ENCODE assay signal across 6 cellular contexts in genomic region chr2:70000529-70000928, GRCh38. TPM values are rescaled to one million over a fixed set of nuclear protein-coding genes. Genes with fewer than 3 reads are reported as not detected.
DNase-seq lines count a peak whose midpoint lies in the region; ATAC-seq, FAIRE-seq and TF ChIP-seq lines count a peak whose summit lies in the region.
"Not testable (repeated sequence)": the region's sequence is repeated elsewhere in the genome, so short reads cannot be mapped to it uniquely, and the experiment has no call there.

No MANE protein-coding gene starts in this region.

- intact Hi-C loops in K562 (cut with micrococcal nuclease) = loop anchor here (5.0 kb wide), 1 partner anchor 142 kb away; no protein-coding TSS in a partner anchor
- intact Hi-C loops in sciatic nerve (cut with DNase I); stomach (cut with DNase I; ENCODE audit: low total_unique reads): not testable (repeated sequence)

- not testable (repeated sequence) for H3K79me2 ChIP-seq in GM23338 (replicated peaks; ENCODE audit: insufficient read depth); K562 (ENCODE audit: control insufficient read depth, insufficient read depth, low read length)

- H3K9ac ChIP-seq in K562 (ENCODE audit: insufficient read depth in 1 of 2, low read depth in 2 of 2, low read length in 2 of 2) = not testable (repeated sequence)

- H3K4me1 Mint-ChIP-seq in GM23338 = peaks cover 40% of the 10 kb centered on the region
- H3K4me1 Mint-ChIP-seq in activated CD8-positive, alpha-beta memory T cell treated with anti-CD3 and anti-CD28 coated beads, Interleukin-2, amount 10 ng/mL, durations not matched to agents 7 days and 5 days = peaks cover 34% of the 10 kb centered on the region

- POLR2A ChIA-PET in K562 (lab: Yijun Ruan, JAX) = not testable (repeated sequence)

- H3K36me3 Mint-ChIP-seq in GM23338 (ENCODE audit: low read depth); activated CD8-positive, alpha-beta memory T cell treated with anti-CD3 and anti-CD28 coated beads, Interleukin-2, amount 10 ng/mL, durations not matched to agents 7 days and 5 days: not testable (repeated sequence)

- H3K4me2 ChIP-seq in GM23338; K562 (ENCODE audit: insufficient read depth, low read length): not testable (repeated sequence)

- H3K9me3 Mint-ChIP-seq in GM23338; activated CD8-positive, alpha-beta memory T cell treated with anti-CD3 and anti-CD28 coated beads, Interleukin-2, amount 10 ng/mL, durations not matched to agents 7 days and 5 days (ENCODE audit: low read depth): not testable (repeated sequence)

- DNase-seq in GM23338 (ENCODE audit: low spot score); K562 (ENCODE audit: extremely low read depth in 1 of 4, low spot score in 3 of 4): not testable (repeated sequence)
- DNase-seq in activated CD8-positive, alpha-beta memory T cell treated with anti-CD3 and anti-CD28 coated beads, Interleukin-2, amount 10 ng/mL, durations not matched to agents 7 days and 5 days = peak; percentile 5
- peak; percentile 14 for DNase-seq in mesenteric fat pad (ENCODE audit: low spot score)
- DNase-seq in sciatic nerve (ENCODE audit: low spot score) = peak; percentile 39
- DNase-seq in stomach = peak; percentile 15

- not testable (repeated sequence) for H3K27ac Mint-ChIP-seq in GM23338; activated CD8-positive, alpha-beta memory T cell treated with anti-CD3 and anti-CD28 coated beads, Interleukin-2, amount 10 ng/mL, durations not matched to agents 7 days and 5 days

- H3K27me3 ChIP-seq in GM23338 (ENCODE audit: insufficient read depth); K562 (ENCODE audit: control insufficient read depth in 2 of 2, insufficient read depth in 2 of 2, low read length in 2 of 2); stomach: not testable (repeated sequence)

- WGBS in K562 (ENCODE audit: insufficient coverage, low coverage, missing lambda C conversion rate) = 83% methylated on average over 6 of the region's 6 CpGs
- 84 to 95% (median 89%) methylated on average over 6 of the region's 6 CpGs for WGBS in stomach, 5 donors

- FAIRE-seq in K562 (lab: Jason Lieb, UNC) = not testable (repeated sequence)

- H4K20me1 ChIP-seq in GM23338 (replicated peaks; ENCODE audit: insufficient read depth); K562 (replicated peaks; ENCODE audit: control insufficient read depth, insufficient read depth, low read length): not testable (repeated sequence)

- not testable (repeated sequence) for TF ChIP-seq EP300 in K562 (IDR thresholded peaks at IDR 0.05; ENCODE audit: low read length); stomach (IDR thresholded peaks at IDR 0.05)

- H3K4me3 Mint-ChIP-seq in GM23338; activated CD8-positive, alpha-beta memory T cell treated with anti-CD3 and anti-CD28 coated beads, Interleukin-2, amount 10 ng/mL, durations not matched to agents 7 days and 5 days: not testable (repeated sequence)

- H3K4me3 ChIP-seq in GM23338, K562, stomach: not testable (repeated sequence)

- CTCF ChIA-PET in activated CD8-positive, alpha-beta memory T cell treated with anti-CD3 and anti-CD28 coated beads, Interleukin-2, amount 10 ng/mL, durations not matched to agents 7 days and 5 days (lab: Charles Lee); K562 (lab: Yijun Ruan, JAX; ENCODE audit: low intra/inter-chr PET ratio): not testable (repeated sequence)

- H3F3A ChIP-seq in GM23338 (replicated peaks; ENCODE audit: low read depth) = not testable (repeated sequence)

- H3K36me3 ChIP-seq in GM23338 (ENCODE audit: insufficient read depth); K562 (ENCODE audit: control insufficient read depth, insufficient read depth, low read length): not testable (repeated sequence)
- H3K36me3 ChIP-seq in stomach = peaks cover 0 to 13% (median 11%) of the 10 kb centered on the region in 4 donors

- TF ChIP-seq CTCF in GM23338 (conservative IDR thresholded peaks at IDR 0.05; ENCODE audit: low read depth in 2 of 2); K562 (IDR thresholded peaks at IDR 0.05 in 2 of 3, conservative IDR thresholded peaks at IDR 0.05 in 1 of 3; ENCODE audit: insufficient read depth in 2 of 3, low read depth in 1 of 3, low read length in 3 of 3); stomach (IDR thresholded peaks at IDR 0.05): not testable (repeated sequence)

- 0 out of 2 replicates have a peak overlapping the region, but pooled peaks have one; percentile 2 for H3K27ac ChIP-seq in GM23338 (ENCODE audit: low read depth)
- H3K27ac ChIP-seq in K562 (ENCODE audit: extremely low read depth, low read depth, low read length); stomach: not testable (repeated sequence)

- TF ChIP-seq RAD21 in K562 (CRISPR knock-in tag; conservative IDR thresholded peaks at IDR 0.05 in 1 of 2, IDR thresholded peaks at IDR 0.05 in 1 of 2) = not testable (repeated sequence)

- H3K9me3 ChIP-seq in K562 (replicated peaks; ENCODE audit: control insufficient read depth, insufficient read depth, low read depth, low read length); stomach: not testable (repeated sequence)

- ATAC-seq in GM23338; activated CD8-positive, alpha-beta memory T cell treated with anti-CD3 and anti-CD28 coated beads, Interleukin-2, amount 10 ng/mL, durations not matched to agents 7 days and 5 days; K562; sciatic nerve: not testable (repeated sequence)

- BruUV-seq in K562 (replicated peaks; lab: Mats Ljungman, UMichigan) = not testable (repeated sequence)

- H3K9me2 ChIP-seq in GM23338 (ENCODE audit: insufficient read depth) = not testable (repeated sequence)

- not testable (repeated sequence) for H3K9me1 ChIP-seq in K562 (ENCODE audit: control insufficient read depth, insufficient read depth, low read length)

- not testable (repeated sequence) for H2AFZ ChIP-seq in GM23338; K562 (ENCODE audit: low read depth, low read length)

- TF ChIP-seq POLR2A in K562 (conservative IDR thresholded peaks at IDR 0.05); stomach (IDR thresholded peaks at IDR 0.05): not testable (repeated sequence)

- H3K4me1 ChIP-seq in GM23338 (ENCODE audit: insufficient read depth) (peaks cover 13% of the 10 kb centered on the region), K562 (replicated peaks in 1 of 2; ENCODE audit: control insufficient read depth in 2 of 2, insufficient read depth in 2 of 2, low read length in 2 of 2) (peaks cover 27 to 34% of the 10 kb centered on the region in 2 experiments; a peak in 4 of 5 replicates), stomach (peaks cover 0 to 17% (median 0%) of the 10 kb centered on the region in 4 donors)

- H3K27me3 Mint-ChIP-seq in GM23338 (ENCODE audit: insufficient read depth, low read depth, poor library complexity); activated CD8-positive, alpha-beta memory T cell treated with anti-CD3 and anti-CD28 coated beads, Interleukin-2, amount 10 ng/mL, durations not matched to agents 7 days and 5 days: not testable (repeated sequence)

- in situ Hi-C loops in K562 (cut with MboI) = not testable (repeated sequence)

TF ChIP-seq in K562, 482 proteins besides CTCF, POLR2A, EP300 and RAD21:
- TF ChIP-seq ZNF121 (CRISPR knock-in tag; conservative IDR thresholded peaks at IDR 0.05) = peak; percentile 54

RNA-seq across cellular contexts. Expression of gene ASPRV1, which starts 39.1 kb away (rescaled TPM):
- total RNA-seq in GM23338 (2014; rRNA removed; shearing (Covaris generic)) = 0.82 and 1.4 TPM in 2 replicates
- polyA plus RNA-seq in GM23338 (2016; fragmentation: Nextera tagmentation; extraction: Ambion mirVana) = 0.54 and 0.60 TPM in 2 replicates
- total RNA-seq in activated CD8-positive, alpha-beta memory T cell treated with anti-CD3 and anti-CD28 coated beads, Interleukin-2, amount 10 ng/mL, durations not matched to agents 7 days and 5 days = 1 to 10 TPM; 1.3 to 1.8 TPM
- total RNA-seq in K562 (2011; cell fraction: chromatin; rRNA removed; ENCODE audit: low replicate concordance) = 1.2 and 2.8 TPM in 2 replicates
- 1.6 and 2.0 TPM in 2 replicates for total RNA-seq in K562 (2011; cell fraction: nucleolus; rRNA removed)
- total RNA-seq in K562 (2011; cell fraction: nucleoplasm; rRNA removed) = 1.2 and 1.5 TPM in 2 replicates
- total RNA-seq in K562 (2014; rRNA removed) = 0.36 and 0.57 TPM in 2 replicates
- total RNA-seq in K562 (2014; rRNA removed; fragmentation: Illumina TruSeq; extraction: Trizol) = 0.33 and 0.45 TPM in 2 replicates
- total RNA-seq in K562 (2015; rRNA removed; fragmentation: Illumina TruSeq; extraction: Trizol) = 0.58 and 0.64 TPM in 2 replicates
- 0.58 and 0.60 TPM in 2 replicates for total RNA-seq in K562 (2021)
- polyA plus RNA-seq in K562 (2011; rRNA removed) = 0.55 and 0.72 TPM in 2 replicates
- polyA plus RNA-seq in K562 (2011; cell fraction: cytosol; rRNA removed) = 0.43 and 0.48 TPM in 2 replicates
- polyA plus RNA-seq in K562 (2011; cell fraction: nucleus; rRNA removed) = 0.63 TPM in 2 replicates
- 0.62 and 0.97 TPM in 2 replicates for polyA plus RNA-seq in K562 (2012)
- polyA plus RNA-seq in K562 (2014; fragmentation: Illumina TruSeq; extraction: Trizol) = 0.45 and 0.60 TPM in 2 replicates
- under 1 TPM in 1 of 2 experiments, not detected in 1; 0.17 TPM for polyA plus RNA-seq in K562 (2014; fragmentation: Nextera tagmentation; extraction: Ambion mirVana)
- polyA plus RNA-seq in K562 (2014; rRNA removed) = 0.49 and 0.71 TPM in 2 replicates
- 0.42 and 0.81 TPM in 2 replicates for polyA minus RNA-seq in K562 (2011; rRNA and poly(A)+ RNA removed)
- not detected in 2 replicates for polyA minus RNA-seq in K562 (2011; cell fraction: cytosol; rRNA and poly(A)+ RNA removed)
- 0.22 and 0.27 TPM in 2 replicates for polyA minus RNA-seq in K562 (2011; cell fraction: nucleus; rRNA and poly(A)+ RNA removed)
- total RNA-seq in mesenteric fat pad = 1.1 TPM
- total RNA-seq in sciatic nerve = 5.6 TPM
- 1 to 10 TPM in 3 of 5 donors, not detected in 2; 2.0 to 6.4 (median 3.5) TPM for total RNA-seq in stomach
- polyA plus RNA-seq in stomach = under 1 TPM; 0.44 to 0.90 (median 0.46) TPM
